25 cellular contexts compared by ENCODE assay signal in genomic region chr6:36733300-36733699, GRCh38. TPM values are rescaled to one million over a fixed set of nuclear protein-coding genes. Genes with fewer than 3 reads are reported as not detected.
"Had no signal": no experiment of that assay in that cellular context is flagged by ENCODE, and none has a peak within 500 bp of the region (broad histone marks: within the 10 kb centered on the region; RNA-seq: fewer than 3 reads in every experiment).

No MANE protein-coding gene starts in this region.

- H3K27ac Mint-ChIP-seq: activated naive CD4-positive, alpha-beta T cell treated with anti-CD3 and anti-CD28 coated beads, Interleukin-2, amount 10 ng/mL, durations not matched to agents 7 days and 5 days; type B pancreatic cell had no signal

- H3K27ac ChIP-seq: body of pancreas, esophagus muscularis mucosa, right lobe of liver, thoracic aorta, vagina, VCaP had no signal

- H3K36me3 Mint-ChIP-seq: activated naive CD4-positive, alpha-beta T cell treated with anti-CD3 and anti-CD28 coated beads, Interleukin-2, amount 10 ng/mL, durations not matched to agents 7 days and 5 days; stimulated activated effector memory CD8-positive, alpha-beta T cell treated with anti-CD3 and anti-CD28 coated beads, Interleukin-12 subunit alpha, Interleukin-12 subunit beta, amount 100 ng/mL, for 72 hours; type B pancreatic cell had no signal

- H3K4me3 Mint-ChIP-seq: activated naive CD4-positive, alpha-beta T cell treated with anti-CD3 and anti-CD28 coated beads, Interleukin-2, amount 10 ng/mL, durations not matched to agents 7 days and 5 days; activated T-cell treated with anti-CD3 and anti-CD28 coated beads, Interleukin-2, amount 50 U/mL, for 4 hours; stimulated activated effector memory CD8-positive, alpha-beta T cell treated with anti-CD3 and anti-CD28 coated beads, Interleukin-12 subunit alpha, Interleukin-12 subunit beta, amount 100 ng/mL, for 72 hours; type B pancreatic cell had no signal

- DNase-seq: activated CD8-positive, alpha-beta memory T cell treated with anti-CD3 and anti-CD28 coated beads for 24 hours; activated CD8-positive, alpha-beta memory T cell treated with anti-CD3 and anti-CD28 coated beads, Interleukin-2, amount 50 U/mL, for 4 hours; activated effector memory CD4-positive, alpha-beta T cell treated with anti-CD3 and anti-CD28 coated beads, Interleukin-2, amount 50 U/mL, for 16 hours; activated naive CD4-positive, alpha-beta T cell treated with anti-CD3 and anti-CD28 coated beads, Interleukin-2, amount 10 ng/mL, durations not matched to agents 7 days and 5 days; activated T-cell treated with anti-CD3 and anti-CD28 coated beads, Interleukin-2, amount 50 U/mL, for 4 hours; amygdala; body of pancreas; central memory CD4-positive, alpha-beta T cell; effector memory CD4-positive, alpha-beta T cell; hippocampal formation; mesenchymal stem cell; occipital lobe; stimulated activated CD4-positive, alpha-beta T cell treated with anti-CD3 and anti-CD28 coated beads, Interleukin-2, amount 100 ng/mL, for 24 hours; SW 1271 had no signal

- H3K4me3 ChIP-seq: body of pancreas, esophagus muscularis mucosa, right lobe of liver, skin epidermis, thoracic aorta, vagina had no signal

- H3K9me3 Mint-ChIP-seq: activated naive CD4-positive, alpha-beta T cell treated with anti-CD3 and anti-CD28 coated beads, Interleukin-2, amount 10 ng/mL, durations not matched to agents 7 days and 5 days; activated T-cell treated with anti-CD3 and anti-CD28 coated beads, Interleukin-2, amount 50 U/mL, for 4 hours; stimulated activated effector memory CD8-positive, alpha-beta T cell treated with anti-CD3 and anti-CD28 coated beads, Interleukin-12 subunit alpha, Interleukin-12 subunit beta, amount 100 ng/mL, for 72 hours; type B pancreatic cell had no signal

- ATAC-seq: activated CD4-positive, CD25-positive, alpha-beta regulatory T cell treated with anti-CD3 and anti-CD28 coated beads, Interleukin-2, amount 50 U/mL, for 24 hours; activated T-cell treated with anti-CD3 and anti-CD28 coated beads, Interleukin-2, amount 50 U/mL, for 4 hours; body of pancreas; right lobe of liver; stimulated activated effector memory CD8-positive, alpha-beta T cell treated with anti-CD3 and anti-CD28 coated beads, Interleukin-12 subunit alpha, Interleukin-12 subunit beta, amount 100 ng/mL, for 72 hours had no signal

- H3K27me3 Mint-ChIP-seq: type B pancreatic cell had no signal

- H3K27me3 ChIP-seq: body of pancreas, esophagus muscularis mucosa, right lobe of liver, vagina had no signal

- H3K36me3 ChIP-seq: esophagus muscularis mucosa, right lobe of liver, thoracic aorta, vagina had no signal

- H3K9me3 ChIP-seq: body of pancreas, esophagus muscularis mucosa, right lobe of liver, thoracic aorta, vagina had no signal

RNA-seq across cellular contexts. Expression of gene RAB44, which starts 35.7 kb away (rescaled TPM):
- total RNA-seq: frontal cortex, myocyte, occipital lobe had no signal
